In genomic region chr10:58998924-58999713, GRCh38 we compare ENCODE assay signal across 13 cellular contexts.
DNase-seq lines count a peak whose midpoint lies in the region; ATAC-seq and TF ChIP-seq lines count a peak whose summit lies in the region.
"Had no signal": no experiment of that assay in that cellular context is flagged by ENCODE, and none has a peak within 500 bp of the region (broad histone marks: within the 10 kb centered on the region; RNA-seq: fewer than 3 reads in every experiment).

No MANE protein-coding gene starts in this region.

- no peak overlapping the region for H2AK5ac ChIP-seq in neuronal stem cell (ENCODE audit: low read depth, low read length)

- DNase-seq in body of pancreas (peak; percentile 41 to 78 (median 68)), left cardiac atrium (peak; percentile 56), ovary (peak; percentile 38 to 82 (median 57)), ureter (ENCODE audit: low spot score) (peak; percentile 56), T-helper 1 cell (no peak), neuronal stem cell (ENCODE audit: low spot score) (no peak)
- DNase-seq: activated CD4-positive, alpha-beta memory T cell treated with anti-CD3 and anti-CD28 coated beads, Interleukin-2, amount 10 ng/mL, durations not matched to agents 7 days and 5 days; activated naive CD4-positive, alpha-beta T cell treated with Interleukin-2 at 50 U/mL for 16 hours; Kasumi-1; OCI-M1; stimulated activated naive B cell treated with anti-CD40 and anti-IgM and Interleukin-4, amounts not matched to agents 10 μg/mL and 1 μg/mL and 100 μg/mL, for 72 hours had no signal

- H3K4me3 ChIP-seq in body of pancreas (no peak overlapping the region), ovary (no peak overlapping the region), neuronal stem cell (ENCODE audit: low read length in 2 of 2) (no peak overlapping the region)
- H3K4me3 ChIP-seq: hepatocyte had no signal

- no peak overlapping the region for H3K4ac ChIP-seq in neuronal stem cell (ENCODE audit: low read length)

- no peak overlapping the region for H2BK5ac ChIP-seq in neuronal stem cell (ENCODE audit: low read length)

- H3K9me3 ChIP-seq in body of pancreas, result no peaks in the 10 kb centered on the region
- no peaks in the 10 kb centered on the region for H3K9me3 ChIP-seq in ovary
- no peaks in the 10 kb centered on the region for H3K9me3 ChIP-seq in neuronal stem cell (replicated peaks in 1 of 2; ENCODE audit: control insufficient read depth in 2 of 2, insufficient read depth in 1 of 2, low read depth in 1 of 2, low read length in 2 of 2)

- peaks cover 63% of the 10 kb centered on the region for H3K4me1 ChIP-seq in body of pancreas
- H3K4me1 ChIP-seq in ovary (ENCODE audit: insufficient read depth), result peaks cover 12% of the 10 kb centered on the region
- peaks cover 0 to 8% of the 10 kb centered on the region in 2 donors for H3K4me1 ChIP-seq in neuronal stem cell (ENCODE audit: control insufficient read depth in 2 of 2, insufficient read depth in 1 of 2, low read depth in 1 of 2, low read length in 2 of 2)

- H2BK15ac ChIP-seq in neuronal stem cell (ENCODE audit: low read length), result no peak overlapping the region

- H4K8ac ChIP-seq in neuronal stem cell (ENCODE audit: low read depth, low read length), result no peak overlapping the region

- no peak overlapping the region for H2BK12ac ChIP-seq in neuronal stem cell (ENCODE audit: low read length)

- H3K27me3 ChIP-seq in body of pancreas, result no peaks in the 10 kb centered on the region
- H3K27me3 ChIP-seq in ovary, result no peaks in the 10 kb centered on the region
- no peaks in the 10 kb centered on the region for H3K27me3 ChIP-seq in neuronal stem cell (ENCODE audit: control insufficient read depth in 3 of 3, insufficient read depth in 3 of 3, low read depth in 1 of 3, low read length in 3 of 3)
- H3K27me3 ChIP-seq: hepatocyte had no signal

- no peak overlapping the region for H2AFZ ChIP-seq in neuronal stem cell (ENCODE audit: low read length)
- H2AFZ ChIP-seq: hepatocyte had no signal

- ATAC-seq in body of pancreas, result peak; percentile 62
- peak; percentile 96 to 98 for ATAC-seq in left cardiac atrium
- no peak for ATAC-seq in HG03159 (IDR thresholded peaks at IDR 0.05; ENCODE audit: unreplicated experiment)
- ATAC-seq: stimulated activated naive B cell treated with anti-CD40 and anti-IgM and Interleukin-4, amounts not matched to agents 10 μg/mL and 1 μg/mL and 100 μg/mL, for 72 hours had no signal

- no peaks in the 10 kb centered on the region for H3K79me1 ChIP-seq in neuronal stem cell (ENCODE audit: low read depth, low read length)

- H3K14ac ChIP-seq in neuronal stem cell (ENCODE audit: low read length), result no peak overlapping the region

- peak overlapping the region in 2 of 4 donors; percentile 31 to 52 for H3K27ac ChIP-seq in body of pancreas
- peak overlapping the region; percentile 34 to 47 for H3K27ac ChIP-seq in ovary
- H3K27ac ChIP-seq in neuronal stem cell (replicated peaks; ENCODE audit: low read length), result no peak overlapping the region
- H3K27ac ChIP-seq: hepatocyte had no signal

- H4K91ac ChIP-seq in neuronal stem cell (ENCODE audit: low read depth, low read length, poor library complexity), result no peak overlapping the region

- intact Hi-C loops in body of pancreas (cut with DNase I) (no loop called here), left cardiac atrium (cut with DNase I) (no loop called here), ovary (cut with DNase I) (no loop called here)

- TF ChIP-seq CTCF in body of pancreas (IDR thresholded peaks at IDR 0.05) (no peak), ovary (IDR thresholded peaks at IDR 0.05) (no peak)

- H2BK120ac ChIP-seq in neuronal stem cell (ENCODE audit: low read depth, low read length), result no peak overlapping the region

- TF ChIP-seq POLR2A in body of pancreas (IDR thresholded peaks at IDR 0.05) (no peak), ovary (IDR thresholded peaks at IDR 0.05) (no peak)

- H3K36me3 ChIP-seq in body of pancreas (replicated peaks in 1 of 2; ENCODE audit: insufficient read depth in 1 of 2, low read depth in 2 of 2) (no peaks in the 10 kb centered on the region), ovary (no peaks in the 10 kb centered on the region), neuronal stem cell (replicated peaks in 1 of 2; ENCODE audit: control insufficient read depth in 2 of 2, insufficient read depth in 2 of 2, low read length in 2 of 2) (no peaks in the 10 kb centered on the region)

- no peak overlapping the region for H3K23ac ChIP-seq in neuronal stem cell (ENCODE audit: low read depth, low read length, poor library complexity)

- TF ChIP-seq EP300 in ovary (IDR thresholded peaks at IDR 0.05), result no peak

- H3K4me2 ChIP-seq in neuronal stem cell (ENCODE audit: insufficient read depth, low read length, poor library complexity, severe bottlenecking), result no peak overlapping the region
- H3K4me2 ChIP-seq: hepatocyte had no signal

- WGBS in body of pancreas, 2 donors, result 67 to 84% methylated on average over 8 of the region's 8 CpGs
- 23 to 30% (median 26%) methylated on average over 8 of the region's 8 CpGs for WGBS in ovary, 3 donors
- no CpG with 5 or more reads among the region's 8 CpGs for WGBS in neuronal stem cell (ENCODE audit: extremely low coverage in 2 of 2, insufficient read length in 2 of 2, insufficient replicate concordance in 1 of 2), 2 donors

- H3K9ac ChIP-seq in neuronal stem cell (ENCODE audit: low read depth, low read length, poor library complexity), result no peak overlapping the region

- H3K18ac ChIP-seq in neuronal stem cell (ENCODE audit: low read length), result no peak overlapping the region

Comparison
In these comparisons a context has a peak if more than half of its experiments do, and no peak if none do; other contexts are left out.
1. DNase-seq: peak in body of pancreas (4 of 4), left cardiac atrium (single experiment), ovary (5 of 5) and ureter (single experiment); none in T-helper 1 cell (0 of 5) and neuronal stem cell (single experiment).